Comparison of ENCODE assay signal across 18 cellular contexts in the genomic region with DNA sequence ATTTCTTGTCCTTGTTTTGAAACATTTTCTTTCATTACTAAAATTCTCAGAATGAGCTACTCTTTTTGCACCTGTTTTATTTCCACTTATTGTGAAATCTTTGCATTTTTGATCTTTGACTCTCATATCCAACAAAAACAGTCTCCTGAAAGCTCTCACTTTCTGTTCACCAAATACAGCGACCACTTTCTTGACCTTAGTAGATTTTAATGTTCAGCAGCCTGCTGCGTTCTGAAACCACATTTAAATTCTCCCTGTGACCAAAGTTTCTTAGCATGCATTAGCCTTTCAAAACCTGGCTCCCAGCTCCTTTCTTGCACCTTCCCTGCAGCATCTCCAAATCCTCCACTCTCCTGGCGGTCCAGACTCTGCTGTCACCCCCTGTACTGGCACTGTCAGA.
DNase-seq lines count a peak whose midpoint lies in the region; ATAC-seq and TF ChIP-seq lines count a peak whose summit lies in the region.
"Had no signal": no experiment of that assay in that cellular context is flagged by ENCODE, and none has a peak within 500 bp of the region (broad histone marks: within the 10 kb centered on the region; RNA-seq: fewer than 3 reads in every experiment).

No MANE protein-coding gene starts in this region.

- DNase-seq in LHCN-M2 (ENCODE audit: low read depth) (peak; percentile 66), astrocyte of the spinal cord (ENCODE audit: low read depth, low spot score) (peak; percentile 69), neural progenitor cell (ENCODE audit: low spot score) (no peak), tibial artery (no peak), A172 (ENCODE audit: low spot score) (no peak)
- DNase-seq: ACHN; CD8-positive, alpha-beta T cell; H9; HFFc6; NCI-H1417; NCI-H187; NCI-H2107; NCI-H510A; SHP77 treated with DMSO at 0.1 percent for 48 hours had no signal

- no peaks in the 10 kb centered on the region for H3K36me3 Mint-ChIP-seq in neural progenitor cell
- H3K36me3 Mint-ChIP-seq: CD8-positive, alpha-beta T cell had no signal

- H3K4me3 ChIP-seq in astrocyte of the spinal cord (ENCODE audit: low read depth, low read length) (no peak overlapping the region), neural progenitor cell (no peak overlapping the region), tibial artery (no peak overlapping the region)
- H3K4me3 ChIP-seq: SK-N-MC had no signal

- no peaks in the 10 kb centered on the region for H3F3A ChIP-seq in neural progenitor cell (ENCODE audit: low read depth)

- TF ChIP-seq CTCF in astrocyte of the spinal cord (IDR thresholded peaks at IDR 0.05; ENCODE audit: low read depth, low read length) (no peak), neural progenitor cell (IDR thresholded peaks at IDR 0.05) (no peak), tibial artery (IDR thresholded peaks at IDR 0.05) (no peak)

- H3K4me1 Mint-ChIP-seq in neural progenitor cell: peaks cover 16% of the 10 kb centered on the region

- H3K36me3 ChIP-seq in neural progenitor cell (no peaks in the 10 kb centered on the region), tibial artery (no peaks in the 10 kb centered on the region)

- H3K27ac Mint-ChIP-seq in neural progenitor cell: no peak overlapping the region
- H3K27ac Mint-ChIP-seq: CD8-positive, alpha-beta T cell; H9; HFFc6 had no signal

- peak overlapping the region; percentile 36 for H2AFZ ChIP-seq in neural progenitor cell (replicated peaks)

- no peaks in the 10 kb centered on the region for H3K27me3 Mint-ChIP-seq in neural progenitor cell (ENCODE audit: insufficient read depth, low read depth)

- H3K4me1 ChIP-seq in neural progenitor cell (peaks cover 7% of the 10 kb centered on the region), tibial artery (peaks cover 0 to 49% (median 6%) of the 10 kb centered on the region in 4 donors)

- intact Hi-C loops in tibial artery (cut with DNase I; ENCODE audit: low total_unique reads): no loop called here

- H3K27me3 ChIP-seq in neural progenitor cell (no peaks in the 10 kb centered on the region), tibial artery (no peaks in the 10 kb centered on the region)

- ATAC-seq in HG03432 (IDR thresholded peaks at IDR 0.05; ENCODE audit: unreplicated experiment): no peak
- no peak for ATAC-seq in HG03159 (IDR thresholded peaks at IDR 0.05; ENCODE audit: unreplicated experiment)
- ATAC-seq: CD8-positive, alpha-beta T cell had no signal

- H3K4me3 Mint-ChIP-seq in neural progenitor cell: no peak overlapping the region
- H3K4me3 Mint-ChIP-seq: CD8-positive, alpha-beta T cell; H9; HFFc6 had no signal

- H3K9ac ChIP-seq in neural progenitor cell: no peak overlapping the region

- no peaks in the 10 kb centered on the region for H3K79me2 ChIP-seq in neural progenitor cell (ENCODE audit: low read depth)

- H3K27ac ChIP-seq in neural progenitor cell (no peak overlapping the region), tibial artery (peak overlapping the region; percentile 2 to 32)
- H3K27ac ChIP-seq: RWPE1, SK-N-MC had no signal

- no peaks in the 10 kb centered on the region for H4K20me1 ChIP-seq in neural progenitor cell (ENCODE audit: low read depth)

- H3K9me3 ChIP-seq in neural progenitor cell (ENCODE audit: low read depth): no peaks in the 10 kb centered on the region
- no peaks in the 10 kb centered on the region for H3K9me3 ChIP-seq in tibial artery

- no peak overlapping the region for H3K4me2 ChIP-seq in neural progenitor cell

- no peaks in the 10 kb centered on the region for H3K9me3 Mint-ChIP-seq in neural progenitor cell
- H3K9me3 Mint-ChIP-seq: CD8-positive, alpha-beta T cell; H9 had no signal

- in situ Hi-C loops in astrocyte of the spinal cord (cut with HindIII; ENCODE audit: low sequenced_read_pairs): no loop called here

Comparison
In these comparisons a context has a peak if more than half of its experiments do, and no peak if none do; other contexts are left out.
1. DNase-seq: peak in LHCN-M2 (single experiment) and astrocyte of the spinal cord (single experiment); none in neural progenitor cell (single experiment), tibial artery (0 of 2) and A172 (single experiment).